ENCODE assay signal across 16 cellular contexts in the genomic region with DNA sequence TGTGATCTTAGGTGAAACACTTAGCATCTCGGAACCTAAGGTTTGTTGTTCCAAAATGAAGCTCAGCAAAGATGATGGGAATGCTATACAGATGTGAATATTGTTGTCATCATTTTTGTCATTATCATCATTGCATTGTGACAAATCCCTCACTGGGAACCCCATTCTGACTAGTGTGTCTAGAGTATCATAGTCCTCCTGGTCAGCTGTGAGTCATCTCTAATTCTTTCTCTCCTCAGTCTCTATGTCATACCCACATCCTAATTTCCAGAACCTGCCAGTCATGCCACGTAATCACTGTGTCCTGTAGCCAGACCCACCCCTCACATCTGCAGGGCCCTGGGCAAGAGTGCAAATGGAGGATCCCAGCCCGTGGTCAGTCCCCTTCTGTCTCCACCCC.
DNase-seq lines count a peak whose midpoint lies in the region; ATAC-seq, FAIRE-seq and TF ChIP-seq lines count a peak whose summit lies in the region.
"Had no signal": no experiment of that assay in that cellular context is flagged by ENCODE, and none has a peak within 500 bp of the region (broad histone marks: within the 10 kb centered on the region; RNA-seq: fewer than 3 reads in every experiment).

No MANE protein-coding gene starts in this region.

- RAD21 ChIA-PET in GM12878 (lab: Charles Lee; ENCODE audit: unreplicated experiment), result no interaction called here

- no TSS peak for BruUV-seq in GM12878 (replicated peaks; lab: Mats Ljungman, UMichigan)

- no peaks in the 10 kb centered on the region for H4K20me1 ChIP-seq in GM12878 (ENCODE audit: control insufficient read depth, insufficient read depth)

- no peaks in the 10 kb centered on the region for H3K36me3 ChIP-seq in GM12878 (ENCODE audit: control insufficient read depth in 2 of 2, insufficient read depth in 2 of 2, low read length in 1 of 2)
- no peaks in the 10 kb centered on the region for H3K36me3 ChIP-seq in CD8-positive, alpha-beta memory T cell (ENCODE audit: insufficient read depth, low read length)

- no peak overlapping the region for H3K4me3 ChIP-seq in GM12878
- no peak overlapping the region for H3K4me3 ChIP-seq in CD8-positive, alpha-beta memory T cell (ENCODE audit: low read length)

- no peak for TF ChIP-seq CTCF in GM12878 (IDR thresholded peaks at IDR 0.05 in 2 of 3, conservative IDR thresholded peaks at IDR 0.05 in 1 of 3; ENCODE audit: control insufficient read depth in 2 of 3, extremely low read depth in 1 of 3, insufficient read depth in 1 of 3, low read depth in 3 of 3, low read length in 3 of 3)

- no peaks in the 10 kb centered on the region for H3K9me3 ChIP-seq in GM12878 (replicated peaks; ENCODE audit: control insufficient read depth, insufficient read depth, low read length)
- H3K9me3 ChIP-seq in CD8-positive, alpha-beta memory T cell (ENCODE audit: low read length), result no peaks in the 10 kb centered on the region

- H3K27me3 ChIP-seq in GM12878 (replicated peaks in 1 of 2; ENCODE audit: control insufficient read depth in 2 of 2, insufficient read depth in 2 of 2, low read length in 1 of 2), result no peaks in the 10 kb centered on the region
- no peaks in the 10 kb centered on the region for H3K27me3 ChIP-seq in CD8-positive, alpha-beta memory T cell (ENCODE audit: insufficient read depth, low read length, poor library complexity, severe bottlenecking)

- intact Hi-C loops in GM12878 (cut with micrococcal nuclease; ENCODE audit: unreplicated experiment), result no loop called here

- SMC1A ChIA-PET in GM12878 (lab: Charles Lee; ENCODE audit: uncharacterized antibody, unreplicated experiment), result no interaction called here

- WGBS in GM12878 (ENCODE audit: insufficient coverage, insufficient replicate concordance, low lambda C conversion rate, missing lambda C conversion rate), result 37% methylated on average over 3 of the region's 3 CpGs

- no peak overlapping the region for H3K27ac ChIP-seq in GM12878 (ENCODE audit: control insufficient read depth, insufficient read depth)
- H3K27ac ChIP-seq in CD8-positive, alpha-beta memory T cell (ENCODE audit: low read depth, low read length), result no peak overlapping the region
- H3K27ac ChIP-seq: C4-2B had no signal

- H3K79me2 ChIP-seq in GM12878 (ENCODE audit: control insufficient read depth, insufficient read depth, low read length), result no peaks in the 10 kb centered on the region

- TF ChIP-seq RAD21 in GM12878 (IDR thresholded peaks at IDR 0.05; ENCODE audit: insufficient read depth, low read depth, low read length), result no peak

- CTCF ChIA-PET in GM12878 (lab: Yijun Ruan, JAX), result no interaction called here
- CTCF ChIA-PET in CD8-positive, alpha-beta memory T cell (lab: Charles Lee), result no interaction called here

- peaks cover 21% of the 10 kb centered on the region for H3K4me1 ChIP-seq in GM12878 (ENCODE audit: control insufficient read depth, insufficient read depth, low read length)
- H3K4me1 ChIP-seq in CD8-positive, alpha-beta memory T cell (ENCODE audit: insufficient read depth, low read length), result no peaks in the 10 kb centered on the region

- ATAC-seq in GM12878, result no peak
- peak; percentile 14 for ATAC-seq in stimulated activated effector memory CD8-positive, alpha-beta T cell treated with anti-CD3 and anti-CD28 coated beads, Interleukin-12 subunit alpha, Interleukin-12 subunit beta, amount 100 ng/mL, for 72 hours
- ATAC-seq in stimulated activated naive CD8-positive, alpha-beta T cell treated with anti-CD3 and anti-CD28 coated beads, Interleukin-15, amount 100 ng/mL, for 72 hours, result no peak
- no peak for ATAC-seq in activated T-cell treated with anti-CD3 and anti-CD28 coated beads, Interleukin-2, amount 50 U/mL, for 72 hours (replicated peaks in 1 of 2)

- TF ChIP-seq EP300 in GM12878 (IDR thresholded peaks at IDR 0.05; ENCODE audit: borderline replicate concordance in 1 of 2, control insufficient read depth in 1 of 2, low read depth in 2 of 2, low read length in 2 of 2), result no peak

- peak; percentile 15 for DNase-seq in EL
- peak; percentile 72 for DNase-seq in HT1080 (ENCODE audit: low read depth)
- no peak for DNase-seq in GM12878 (ENCODE audit: low read depth, low spot score)
- no peak for DNase-seq in stimulated activated effector memory CD8-positive, alpha-beta T cell treated with anti-CD3 and anti-CD28 coated beads, Interleukin-12 subunit alpha, Interleukin-12 subunit beta, amount 100 ng/mL, for 72 hours (ENCODE audit: low spot score in 2 of 2)
- no peak for DNase-seq in stimulated activated naive CD8-positive, alpha-beta T cell treated with anti-CD3 and anti-CD28 coated beads, Interleukin-15, amount 100 ng/mL, for 72 hours
- no peak for DNase-seq in activated T-cell treated with anti-CD3 and anti-CD28 coated beads, Interleukin-2, amount 50 U/mL, for 72 hours
- DNase-seq in CD8-positive, alpha-beta memory T cell, result no peak
- DNase-seq: COR-L47, GDM1, GOT3, Kasumi-1, NCI-H1436, NCI-H2227 treated with DMSO at 0.1 percent for 48 hours, NCI-H524 treated with DMSO at 0.1 percent for 48 hours, T-helper 1 cell had no signal

- H3K4me1 Mint-ChIP-seq in stimulated activated effector memory CD8-positive, alpha-beta T cell treated with anti-CD3 and anti-CD28 coated beads, Interleukin-12 subunit alpha, Interleukin-12 subunit beta, amount 100 ng/mL, for 72 hours, result peaks cover 11% of the 10 kb centered on the region
- H3K4me1 Mint-ChIP-seq in stimulated activated naive CD8-positive, alpha-beta T cell treated with anti-CD3 and anti-CD28 coated beads, Interleukin-15, amount 100 ng/mL, for 72 hours, result no peaks in the 10 kb centered on the region
- no peaks in the 10 kb centered on the region for H3K4me1 Mint-ChIP-seq in activated T-cell treated with anti-CD3 and anti-CD28 coated beads, Interleukin-2, amount 50 U/mL, for 72 hours (ENCODE audit: low read depth)
- no peaks in the 10 kb centered on the region for H3K4me1 Mint-ChIP-seq in CD8-positive, alpha-beta memory T cell

- H3K9me3 Mint-ChIP-seq in stimulated activated effector memory CD8-positive, alpha-beta T cell treated with anti-CD3 and anti-CD28 coated beads, Interleukin-12 subunit alpha, Interleukin-12 subunit beta, amount 100 ng/mL, for 72 hours, result no peaks in the 10 kb centered on the region
- no peaks in the 10 kb centered on the region for H3K9me3 Mint-ChIP-seq in stimulated activated naive CD8-positive, alpha-beta T cell treated with anti-CD3 and anti-CD28 coated beads, Interleukin-15, amount 100 ng/mL, for 72 hours
- H3K9me3 Mint-ChIP-seq in activated T-cell treated with anti-CD3 and anti-CD28 coated beads, Interleukin-2, amount 50 U/mL, for 72 hours, result no peaks in the 10 kb centered on the region
- no peaks in the 10 kb centered on the region for H3K9me3 Mint-ChIP-seq in CD8-positive, alpha-beta memory T cell

- FAIRE-seq in GM12878 (lab: Jason Lieb, UNC), result no peak

- H3K4me3 Mint-ChIP-seq in stimulated activated effector memory CD8-positive, alpha-beta T cell treated with anti-CD3 and anti-CD28 coated beads, Interleukin-12 subunit alpha, Interleukin-12 subunit beta, amount 100 ng/mL, for 72 hours, result no peak overlapping the region
- no peak overlapping the region for H3K4me3 Mint-ChIP-seq in stimulated activated naive CD8-positive, alpha-beta T cell treated with anti-CD3 and anti-CD28 coated beads, Interleukin-15, amount 100 ng/mL, for 72 hours
- no peak overlapping the region for H3K4me3 Mint-ChIP-seq in activated T-cell treated with anti-CD3 and anti-CD28 coated beads, Interleukin-2, amount 50 U/mL, for 72 hours
- H3K4me3 Mint-ChIP-seq in CD8-positive, alpha-beta memory T cell, result no peak overlapping the region

- H3K4me2 ChIP-seq in GM12878 (ENCODE audit: control insufficient read depth, insufficient read depth), result no peak overlapping the region

- H3K27me3 Mint-ChIP-seq in stimulated activated naive CD8-positive, alpha-beta T cell treated with anti-CD3 and anti-CD28 coated beads, Interleukin-15, amount 100 ng/mL, for 72 hours, result peaks cover 36% of the 10 kb centered on the region
- H3K27me3 Mint-ChIP-seq in activated T-cell treated with anti-CD3 and anti-CD28 coated beads, Interleukin-2, amount 50 U/mL, for 72 hours (ENCODE audit: low read depth), result peaks cover 59% of the 10 kb centered on the region
- H3K27me3 Mint-ChIP-seq in CD8-positive, alpha-beta memory T cell, result peaks cover 20 to 57% of the 10 kb centered on the region in 2 donors

- no peak for TF ChIP-seq POLR2A in GM12878 (IDR thresholded peaks at IDR 0.05; ENCODE audit: low read depth, low read length)

- H3K27ac Mint-ChIP-seq in stimulated activated effector memory CD8-positive, alpha-beta T cell treated with anti-CD3 and anti-CD28 coated beads, Interleukin-12 subunit alpha, Interleukin-12 subunit beta, amount 100 ng/mL, for 72 hours, result no peak overlapping the region
- no peak overlapping the region for H3K27ac Mint-ChIP-seq in stimulated activated naive CD8-positive, alpha-beta T cell treated with anti-CD3 and anti-CD28 coated beads, Interleukin-15, amount 100 ng/mL, for 72 hours
- no peak overlapping the region for H3K27ac Mint-ChIP-seq in activated T-cell treated with anti-CD3 and anti-CD28 coated beads, Interleukin-2, amount 50 U/mL, for 72 hours
- H3K27ac Mint-ChIP-seq in CD8-positive, alpha-beta memory T cell, result no peak overlapping the region

- no peak overlapping the region for H3K9ac ChIP-seq in GM12878 (ENCODE audit: control insufficient read depth, insufficient read depth, low read length)

- POLR2A ChIA-PET in GM12878 (lab: Charles Lee), result no interaction called here
- POLR2A ChIA-PET in CD8-positive, alpha-beta memory T cell (lab: Charles Lee), result no interaction called here

- H3K36me3 Mint-ChIP-seq in stimulated activated effector memory CD8-positive, alpha-beta T cell treated with anti-CD3 and anti-CD28 coated beads, Interleukin-12 subunit alpha, Interleukin-12 subunit beta, amount 100 ng/mL, for 72 hours, result no peaks in the 10 kb centered on the region
- H3K36me3 Mint-ChIP-seq in activated T-cell treated with anti-CD3 and anti-CD28 coated beads, Interleukin-2, amount 50 U/mL, for 72 hours (ENCODE audit: insufficient read depth in 2 of 2), result no peaks in the 10 kb centered on the region
- H3K36me3 Mint-ChIP-seq in CD8-positive, alpha-beta memory T cell, result no peaks in the 10 kb centered on the region

- no peak overlapping the region for H2AFZ ChIP-seq in GM12878 (ENCODE audit: control insufficient read depth, low read depth, low read length)

- in situ Hi-C loops in GM12878 (cut with MboI), result no loop called here

TF ChIP-seq in GM12878, 131 proteins besides CTCF, POLR2A, EP300 and RAD21 (continues in another document):
- TF ChIP-seq SMAD1 (IDR thresholded peaks at IDR 0.05; ENCODE audit: low read depth, partially characterized antibody) (no peak), POLR2AphosphoS5 (IDR thresholded peaks at IDR 0.05; ENCODE audit: low read length) (no peak), GABPA (IDR thresholded peaks at IDR 0.05; ENCODE audit: low read depth) (no peak), SUPT20H (IDR thresholded peaks at IDR 0.05; ENCODE audit: borderline replicate concordance, control insufficient read depth, low read depth, low read length) (no peak)

Comparison
In these comparisons a context has a peak if more than half of its experiments do, and no peak if none do; other contexts are left out.
1. DNase-seq: peak in EL (single experiment) and HT1080 (single experiment); none in GM12878 (single experiment), stimulated activated effector memory CD8-positive, alpha-beta T cell treated with anti-CD3 and anti-CD28 coated beads, Interleukin-12 subunit alpha, Interleukin-12 subunit beta, amount 100 ng/mL, for 72 hours (0 of 2), stimulated activated naive CD8-positive, alpha-beta T cell treated with anti-CD3 and anti-CD28 coated beads, Interleukin-15, amount 100 ng/mL, for 72 hours (0 of 2), activated T-cell treated with anti-CD3 and anti-CD28 coated beads, Interleukin-2, amount 50 U/mL, for 72 hours (0 of 2) and CD8-positive, alpha-beta memory T cell (0 of 5).